Comparison of ENCODE assay signal across 17 cellular contexts in genomic region chr16:66832190-66832589, GRCh38. TPM values are rescaled to one million over a fixed set of nuclear protein-coding genes. Genes with fewer than 3 reads are reported as not detected.
"Had no signal": no experiment of that assay in that cellular context is flagged by ENCODE, and none has a peak within 500 bp of the region (broad histone marks: within the 10 kb centered on the region; RNA-seq: fewer than 3 reads in every experiment).

No MANE protein-coding gene starts in this region.

- ATAC-seq: activated naive CD4-positive, alpha-beta T cell treated with anti-CD3 and anti-CD28 coated beads, Interleukin-2, amount 50 U/mL, for 72 hours; gastrocnemius medialis; heart right ventricle; left cardiac atrium; lower lobe of right lung; right cardiac atrium had no signal

- H3K27ac ChIP-seq: dorsolateral prefrontal cortex, gastrocnemius medialis, heart right ventricle, lower lobe of right lung, suprapubic skin, upper lobe of left lung had no signal

- H3K4me3 ChIP-seq: gastrocnemius medialis, heart right ventricle, lower lobe of right lung, suprapubic skin, upper lobe of left lung had no signal

- H3K9me3 Mint-ChIP-seq: activated naive CD4-positive, alpha-beta T cell treated with anti-CD3 and anti-CD28 coated beads, Interleukin-2, amount 50 U/mL, for 72 hours; endodermal cell; stimulated activated naive CD8-positive, alpha-beta T cell treated with anti-CD3 and anti-CD28 coated beads, Interleukin-15, Interleukin-2, amounts not matched to agents 100 ng/mL and 50 ng/mL, for 24 hours had no signal

- H3K27me3 ChIP-seq: dorsolateral prefrontal cortex, gastrocnemius medialis, suprapubic skin, upper lobe of left lung had no signal

- H3K27ac Mint-ChIP-seq: endodermal cell; progenitor cell of endocrine pancreas; stimulated activated naive CD8-positive, alpha-beta T cell treated with anti-CD3 and anti-CD28 coated beads, Interleukin-15, Interleukin-2, amounts not matched to agents 100 ng/mL and 50 ng/mL, for 24 hours had no signal

- H3K9me3 ChIP-seq: gastrocnemius medialis, heart right ventricle, lower lobe of right lung, suprapubic skin, upper lobe of left lung had no signal

- H3K4me3 Mint-ChIP-seq: endodermal cell; stimulated activated naive CD8-positive, alpha-beta T cell treated with anti-CD3 and anti-CD28 coated beads, Interleukin-15, Interleukin-2, amounts not matched to agents 100 ng/mL and 50 ng/mL, for 24 hours had no signal

- DNase-seq: activated CD4-positive, alpha-beta T cell treated with anti-CD3 and anti-CD28 coated beads for 4 hours; dorsolateral prefrontal cortex; endodermal cell; gastrocnemius medialis; heart right ventricle; left cardiac atrium; lower lobe of right lung; midbrain; right cardiac atrium; T-helper 9 cell; upper lobe of left lung had no signal

RNA-seq across cellular contexts. Expression of gene CA7, which starts 12.0 kb away (rescaled TPM):
- total RNA-seq: activated naive CD4-positive, alpha-beta T cell treated with anti-CD3 and anti-CD28 coated beads, Interleukin-2, amount 50 U/mL, for 72 hours; cardiac septum; endodermal cell; heart right ventricle; left cardiac atrium; lower lobe of right lung; progenitor cell of endocrine pancreas; right cardiac atrium; suprapubic skin; upper lobe of left lung had no signal
- polyA plus RNA-seq: heart right ventricle, right cardiac atrium had no signal

RNA-seq across cellular contexts. Expression of gene TERB1, which starts 30.8 kb away (rescaled TPM):
- total RNA-seq: activated naive CD4-positive, alpha-beta T cell treated with anti-CD3 and anti-CD28 coated beads, Interleukin-2, amount 50 U/mL, for 72 hours; cardiac septum; endodermal cell; epithelial cell of proximal tubule; gastrocnemius medialis; left cardiac atrium; lower lobe of right lung; progenitor cell of endocrine pancreas; suprapubic skin had no signal
- polyA plus RNA-seq: heart right ventricle, right cardiac atrium had no signal
